Comparison of ENCODE assay signal across 8 cellular contexts in the genomic region with DNA sequence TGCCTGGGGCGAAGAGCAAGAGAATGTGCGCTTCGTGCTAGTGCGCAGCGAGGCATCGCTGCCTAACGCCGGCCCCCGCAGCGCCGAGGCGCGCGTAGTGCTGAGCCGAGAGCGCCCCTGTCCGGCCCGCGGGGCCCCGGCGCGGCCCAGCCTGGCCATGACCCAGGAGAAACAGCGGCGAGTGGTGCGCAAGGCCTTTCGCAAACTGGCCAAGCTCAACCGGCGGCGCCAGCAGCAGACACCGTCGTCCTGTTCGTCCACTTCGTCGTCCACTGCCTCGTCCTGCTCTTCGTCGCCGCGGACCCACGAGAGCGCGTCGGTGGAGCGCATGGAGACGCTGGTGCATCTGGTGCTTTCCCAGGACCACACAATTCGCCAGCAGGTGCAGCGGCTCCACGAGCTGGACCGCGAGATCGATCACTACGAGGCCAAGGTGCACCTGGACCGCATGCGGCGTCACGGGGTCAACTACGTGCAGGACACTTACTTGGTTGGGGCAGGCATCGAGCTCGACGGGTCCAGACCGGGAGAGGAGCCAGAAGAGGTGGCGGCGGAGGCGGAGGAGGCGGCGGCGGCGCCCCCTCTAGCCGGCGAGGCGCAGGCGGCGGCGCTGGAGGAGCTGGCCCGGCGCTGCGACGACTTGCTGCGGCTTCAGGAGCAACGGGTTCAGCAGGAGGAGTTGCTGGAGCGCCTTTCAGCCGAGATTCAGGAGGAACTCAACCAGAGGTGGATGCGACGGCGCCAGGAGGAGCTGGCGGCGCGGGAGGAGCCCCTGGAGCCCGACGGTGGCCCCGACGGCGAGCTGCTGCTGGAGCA. TPM values are rescaled to one million over a fixed set of nuclear protein-coding genes. Genes with fewer than 3 reads are reported as not detected.
A peak's percentile ranks its signal among the peaks of the same experiment; 100 is the strongest.
DNase-seq lines count a peak whose midpoint lies in the region; TF ChIP-seq lines count a peak whose summit lies in the region.

No MANE protein-coding gene starts in this region.

- peak overlapping the region; percentile 77 for H3K4me2 ChIP-seq in mesendoderm (ENCODE audit: low read length)

- H3K27me3 ChIP-seq in ectodermal cell (ENCODE audit: control insufficient read depth, insufficient read depth, low read length, poor library complexity, severe bottlenecking): peaks cover 69% of the 10 kb centered on the region
- no peaks in the 10 kb centered on the region for H3K27me3 ChIP-seq in mesendoderm (ENCODE audit: insufficient read depth, low read length, poor library complexity)

- no peak overlapping the region for H3K23ac ChIP-seq in mesendoderm (ENCODE audit: low read length)

- no peak overlapping the region for H2AK5ac ChIP-seq in mesendoderm (ENCODE audit: low read length)

- no peak overlapping the region for H2BK5ac ChIP-seq in mesendoderm (ENCODE audit: low read length)

- H3K27me3 Mint-ChIP-seq in T-helper 2 cell treated with Interferon-gamma antibody and Interleukin-4, amounts not matched to agents 5 μg/mL and 100 μg/mL, for 36 hours (ENCODE audit: low read depth): peaks cover 66% of the 10 kb centered on the region

- no peaks in the 10 kb centered on the region for H3K36me3 ChIP-seq in ectodermal cell (ENCODE audit: control insufficient read depth, insufficient read depth, low read length)
- no peaks in the 10 kb centered on the region for H3K36me3 ChIP-seq in mesendoderm (ENCODE audit: control insufficient read depth, insufficient read depth, low read length)

- no peaks in the 10 kb centered on the region for H3K9me3 Mint-ChIP-seq in T-helper 2 cell treated with Interferon-gamma antibody and Interleukin-4, amounts not matched to agents 5 μg/mL and 100 μg/mL, for 36 hours

- TF ChIP-seq RAD21 in Ishikawa (IDR thresholded peaks at IDR 0.05; ENCODE audit: low read depth): no peak; the same call in 1 of the 2 replicates

- no peak overlapping the region for H3K27ac Mint-ChIP-seq in T-helper 2 cell treated with Interferon-gamma antibody and Interleukin-4, amounts not matched to agents 5 μg/mL and 100 μg/mL, for 36 hours

- no peak overlapping the region for H2BK120ac ChIP-seq in mesendoderm (ENCODE audit: low read depth, low read length)

- H3K4ac ChIP-seq in mesendoderm (ENCODE audit: low read depth, low read length): no peak overlapping the region

- TF ChIP-seq EP300 in Ishikawa (IDR thresholded peaks at IDR 0.05; ENCODE audit: borderline replicate concordance): no peak

- H3K4me1 Mint-ChIP-seq in T-helper 2 cell treated with Interferon-gamma antibody and Interleukin-4, amounts not matched to agents 5 μg/mL and 100 μg/mL, for 36 hours (ENCODE audit: low read depth): peaks cover 1% of the 10 kb centered on the region

- H3K4me1 ChIP-seq in ectodermal cell (ENCODE audit: control insufficient read depth, insufficient read depth, low read length): peaks cover 27% of the 10 kb centered on the region
- H3K4me1 ChIP-seq in mesendoderm (ENCODE audit: control insufficient read depth, low read depth, low read length): peaks cover 12% of the 10 kb centered on the region

- H4K5ac ChIP-seq in mesendoderm (ENCODE audit: low read length): no peak overlapping the region

- H3K79me2 ChIP-seq in mesendoderm (ENCODE audit: control insufficient read depth, insufficient read depth, low read length): no peaks in the 10 kb centered on the region

- H3K4me3 ChIP-seq in ectodermal cell (ENCODE audit: insufficient read depth, low read depth, low read length): peak overlapping the region; percentile 40
- peak overlapping the region; percentile 60 for H3K4me3 ChIP-seq in mesendoderm (ENCODE audit: low read length)

- peaks cover 3% of the 10 kb centered on the region for H3K9me3 ChIP-seq in ectodermal cell (ENCODE audit: control insufficient read depth, low read length)

- DNase-seq in COLO668 (lab: John Stamatoyannopoulos, UW; ENCODE audit: unreplicated experiment): peak; percentile 88
- DNase-seq in mesendoderm: peak; percentile 84
- DNase-seq in kidney glomerular epithelial cell (lab: John Stamatoyannopoulos, UW): no peak
- no peak for DNase-seq in NCI-H510A treated with DMSO at 0.1 percent for 48 hours (lab: John Stamatoyannopoulos, UW)
- no peak for DNase-seq in RPMI8226
- DNase-seq in T-helper 2 cell treated with Interferon-gamma antibody and Interleukin-4, amounts not matched to agents 5 μg/mL and 100 μg/mL, for 36 hours (ENCODE audit: low spot score): no peak

- H3K36me3 Mint-ChIP-seq in T-helper 2 cell treated with Interferon-gamma antibody and Interleukin-4, amounts not matched to agents 5 μg/mL and 100 μg/mL, for 36 hours (ENCODE audit: low read depth): no peaks in the 10 kb centered on the region

- peak overlapping the region; percentile 80 for H3K9ac ChIP-seq in mesendoderm (ENCODE audit: low read length)

- WGBS in ectodermal cell, 2 experiments: 1 to 2% methylated on average over 93 of the region's 93 CpGs
- no CpG with 5 or more reads among the region's 93 CpGs for WGBS in mesendoderm (ENCODE audit: extremely low coverage, insufficient coverage, low lambda C conversion rate)

- no peak overlapping the region for H3K4me3 Mint-ChIP-seq in T-helper 2 cell treated with Interferon-gamma antibody and Interleukin-4, amounts not matched to agents 5 μg/mL and 100 μg/mL, for 36 hours

- H3K27ac ChIP-seq in ectodermal cell (ENCODE audit: insufficient read depth, low read depth, low read length, poor library complexity, severe bottlenecking): no peak overlapping the region
- no peak overlapping the region for H3K27ac ChIP-seq in mesendoderm (ENCODE audit: low read depth, low read length)

- no peaks in the 10 kb centered on the region for H3K79me1 ChIP-seq in mesendoderm (ENCODE audit: low read length)

- peak overlapping the region; percentile 13 for H3K18ac ChIP-seq in mesendoderm (ENCODE audit: low read length)

- no peak overlapping the region for H4K8ac ChIP-seq in mesendoderm (ENCODE audit: low read depth, low read length)

- no peak overlapping the region for H2BK15ac ChIP-seq in mesendoderm (replicated peaks; ENCODE audit: low read depth)

- H3K56ac ChIP-seq in mesendoderm (ENCODE audit: low read length): peak overlapping the region; percentile 93

TF ChIP-seq in Ishikawa, 13 proteins besides CTCF, POLR2A, EP300 and RAD21:
- TF ChIP-seq, protein P1, sequence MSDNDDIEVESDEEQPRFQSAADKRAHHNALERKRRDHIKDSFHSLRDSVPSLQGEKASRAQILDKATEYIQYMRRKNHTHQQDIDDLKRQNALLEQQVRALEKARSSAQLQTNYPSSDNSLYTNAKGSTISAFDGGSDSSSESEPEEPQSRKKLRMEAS (IDR thresholded peaks at IDR 0.05): peak; percentile 73
- TF ChIP-seq NFIC (IDR thresholded peaks at IDR 0.05) (no peak), EGR1 (IDR thresholded peaks at IDR 0.05) (no peak)

RNA-seq across cellular contexts. Expression of a gene that starts 1.0 kb away (rescaled TPM):
- 0.87 TPM for polyA plus RNA-seq in ectodermal cell (2013, experiment 1 of 4)
- polyA plus RNA-seq in ectodermal cell (2013, experiment 2 of 4): 1.2 TPM
- 1.4 TPM for polyA plus RNA-seq in ectodermal cell (2013, experiment 3 of 4)
- polyA plus RNA-seq in ectodermal cell (2013, experiment 4 of 4): 1.2 TPM
- polyA plus RNA-seq in mesendoderm (2013, experiment 1 of 2): 0.35 TPM
- polyA plus RNA-seq in mesendoderm (2013, experiment 2 of 2): 0.52 TPM

Comparison
In these comparisons a context has a peak if more than half of its experiments do, and no peak if none do; other contexts are left out.
1. DNase-seq: peak in COLO668 (single experiment) and mesendoderm (single experiment); none in kidney glomerular epithelial cell (single experiment), NCI-H510A treated with DMSO at 0.1 percent for 48 hours (single experiment), RPMI8226 (single experiment) and T-helper 2 cell treated with Interferon-gamma antibody and Interleukin-4, amounts not matched to agents 5 μg/mL and 100 μg/mL, for 36 hours (single experiment).